Comparison of ENCODE assay signal across 1 cellular context in the genomic region with DNA sequence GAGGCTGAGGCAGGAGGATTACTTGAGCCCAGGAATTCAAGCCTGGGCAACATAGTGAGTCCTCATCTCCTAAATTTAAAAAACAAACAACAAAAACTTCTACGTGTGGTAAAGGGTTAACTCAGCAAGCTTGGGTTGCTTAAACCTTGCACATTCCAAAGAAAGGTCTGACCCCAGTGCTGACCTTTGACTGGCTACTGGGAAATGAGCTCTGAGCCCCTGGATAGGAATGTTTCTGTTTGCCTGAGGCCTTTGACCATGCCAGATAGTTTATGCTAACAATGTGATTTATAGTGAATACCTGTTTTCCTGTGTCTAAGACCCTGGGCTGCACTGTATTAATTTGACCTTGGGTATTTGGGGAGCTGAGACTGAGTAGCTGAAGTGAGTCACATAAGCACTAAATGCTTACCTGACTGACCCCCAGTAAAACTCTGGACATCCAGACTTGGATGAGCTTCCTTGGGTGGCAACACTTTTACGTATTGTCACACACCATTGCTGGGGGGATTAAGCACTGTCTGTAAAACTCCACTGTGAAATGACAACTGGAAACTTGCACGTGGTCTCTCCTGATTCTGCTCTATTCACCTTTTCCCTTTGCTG.
TF ChIP-seq lines count a peak whose summit lies in the region.

No MANE protein-coding gene starts in this region.

TF ChIP-seq in HepG2, 621 proteins besides CTCF, POLR2A, EP300 and RAD21 (continued from another document and continues in another):
- TF ChIP-seq, protein P1, sequence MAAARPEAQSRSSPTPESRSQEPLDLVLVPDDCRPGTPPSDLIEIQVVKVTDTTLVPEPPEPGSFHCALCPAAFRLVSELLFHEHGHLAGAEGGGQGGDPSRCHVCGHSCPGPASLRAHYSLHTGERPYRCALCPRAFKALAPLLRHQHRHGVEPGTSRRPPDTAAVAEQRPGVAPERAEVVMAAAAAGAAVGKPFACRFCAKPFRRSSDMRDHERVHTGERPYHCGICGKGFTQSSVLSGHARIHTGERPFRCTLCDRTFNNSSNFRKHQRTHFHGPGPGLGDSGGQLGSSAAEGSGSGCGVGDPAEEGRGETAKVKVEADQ (CRISPR knock-in tag; IDR thresholded peaks at IDR 0.05; ENCODE audit: borderline replicate concordance): no peak
- 0 out of 2 replicates have a peak, but pooled peaks have one; percentile 51 for TF ChIP-seq ZNF709 (CRISPR knock-in tag; IDR thresholded peaks at IDR 0.05)
- no peak for TF ChIP-seq HES4 (CRISPR knock-in tag; IDR thresholded peaks at IDR 0.05; ENCODE audit: borderline replicate concordance)
- TF ChIP-seq, protein P2, sequence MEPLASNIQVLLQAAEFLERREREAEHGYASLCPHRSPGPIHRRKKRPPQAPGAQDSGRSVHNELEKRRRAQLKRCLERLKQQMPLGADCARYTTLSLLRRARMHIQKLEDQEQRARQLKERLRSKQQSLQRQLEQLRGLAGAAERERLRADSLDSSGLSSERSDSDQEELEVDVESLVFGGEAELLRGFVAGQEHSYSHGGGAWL (CRISPR knock-in tag; IDR thresholded peaks at IDR 0.05): no peak
- TF ChIP-seq ZNF30 (CRISPR knock-in tag; IDR thresholded peaks at IDR 0.05): no peak
- no peak for TF ChIP-seq ZMAT3 (CRISPR knock-in tag; conservative IDR thresholded peaks at IDR 0.05)
- TF ChIP-seq TCF7 (IDR thresholded peaks at IDR 0.05; ENCODE audit: low read depth): peak; percentile 77
- TF ChIP-seq, protein P3, sequence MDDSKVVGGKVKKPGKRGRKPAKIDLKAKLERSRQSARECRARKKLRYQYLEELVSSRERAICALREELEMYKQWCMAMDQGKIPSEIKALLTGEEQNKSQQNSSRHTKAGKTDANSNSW (CRISPR knock-in tag; IDR thresholded peaks at IDR 0.05; ENCODE audit: borderline replicate concordance): no peak
- peak; percentile 66; the same call in 1 of the 2 replicates for TF ChIP-seq MIER3 (CRISPR knock-in tag; IDR thresholded peaks at IDR 0.05; ENCODE audit: borderline replicate concordance)
- no peak for TF ChIP-seq MAZ (IDR thresholded peaks at IDR 0.05; ENCODE audit: borderline replicate concordance, low read depth, low read length)
- peak; percentile 65; the same call in 1 of the 2 replicates for TF ChIP-seq MAZ (CRISPR knock-in tag; IDR thresholded peaks at IDR 0.05; ENCODE audit: low read depth)
- TF ChIP-seq, protein P4, sequence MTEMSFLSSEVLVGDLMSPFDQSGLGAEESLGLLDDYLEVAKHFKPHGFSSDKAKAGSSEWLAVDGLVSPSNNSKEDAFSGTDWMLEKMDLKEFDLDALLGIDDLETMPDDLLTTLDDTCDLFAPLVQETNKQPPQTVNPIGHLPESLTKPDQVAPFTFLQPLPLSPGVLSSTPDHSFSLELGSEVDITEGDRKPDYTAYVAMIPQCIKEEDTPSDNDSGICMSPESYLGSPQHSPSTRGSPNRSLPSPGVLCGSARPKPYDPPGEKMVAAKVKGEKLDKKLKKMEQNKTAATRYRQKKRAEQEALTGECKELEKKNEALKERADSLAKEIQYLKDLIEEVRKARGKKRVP (CRISPR knock-in tag; IDR thresholded peaks at IDR 0.05): peak in 1 of 2 experiments; percentile 70; a peak in 2 of 4 replicates
- TF ChIP-seq PAX8 (CRISPR knock-in tag; IDR thresholded peaks at IDR 0.05; ENCODE audit: borderline replicate concordance): no peak
- TF ChIP-seq, protein P5, sequence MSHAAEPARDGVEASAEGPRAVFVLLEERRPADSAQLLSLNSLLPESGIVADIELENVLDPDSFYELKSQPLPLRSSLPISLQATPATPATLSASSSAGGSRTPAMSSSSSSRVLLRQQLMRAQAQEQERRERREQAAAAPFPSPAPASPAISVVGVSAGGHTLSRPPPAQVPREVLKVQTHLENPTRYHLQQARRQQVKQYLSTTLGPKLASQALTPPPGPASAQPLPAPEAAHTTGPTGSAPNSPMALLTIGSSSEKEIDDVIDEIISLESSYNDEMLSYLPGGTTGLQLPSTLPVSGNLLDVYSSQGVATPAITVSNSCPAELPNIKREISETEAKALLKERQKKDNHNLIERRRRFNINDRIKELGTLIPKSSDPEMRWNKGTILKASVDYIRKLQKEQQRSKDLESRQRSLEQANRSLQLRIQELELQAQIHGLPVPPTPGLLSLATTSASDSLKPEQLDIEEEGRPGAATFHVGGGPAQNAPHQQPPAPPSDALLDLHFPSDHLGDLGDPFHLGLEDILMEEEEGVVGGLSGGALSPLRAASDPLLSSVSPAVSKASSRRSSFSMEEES (CRISPR knock-in tag; IDR thresholded peaks at IDR 0.05): peak; percentile 65; the same call in 1 of the 2 replicates
- no peak for TF ChIP-seq ZNF3 (CRISPR knock-in tag; IDR thresholded peaks at IDR 0.05)
- no peak for TF ChIP-seq AGO1 (IDR thresholded peaks at IDR 0.05; ENCODE audit: low read depth, low read length, poor library complexity, severe bottlenecking)
- no peak for TF ChIP-seq ZNF441 (CRISPR knock-in tag; IDR thresholded peaks at IDR 0.05; ENCODE audit: borderline replicate concordance)
- no peak for TF ChIP-seq SCMH1 (CRISPR knock-in tag; IDR thresholded peaks at IDR 0.05; ENCODE audit: borderline replicate concordance)
- TF ChIP-seq NFYC (CRISPR knock-in tag; IDR thresholded peaks at IDR 0.05): no peak
- 0 out of 2 replicates have a peak, but pooled peaks have one; percentile 68 for TF ChIP-seq NKX3-1 (CRISPR knock-in tag; IDR thresholded peaks at IDR 0.05)
- 0 out of 2 replicates have a peak, but pooled peaks have one; percentile 63 for TF ChIP-seq CBFB (CRISPR knock-in tag; IDR thresholded peaks at IDR 0.05)
- peak; percentile 74; the same call in 1 of the 2 replicates for TF ChIP-seq DPF2 (CRISPR knock-in tag; IDR thresholded peaks at IDR 0.05; ENCODE audit: borderline replicate concordance, low read depth)
- no peak for TF ChIP-seq ZNF224 (CRISPR knock-in tag; IDR thresholded peaks at IDR 0.05)
- TF ChIP-seq, protein P6, sequence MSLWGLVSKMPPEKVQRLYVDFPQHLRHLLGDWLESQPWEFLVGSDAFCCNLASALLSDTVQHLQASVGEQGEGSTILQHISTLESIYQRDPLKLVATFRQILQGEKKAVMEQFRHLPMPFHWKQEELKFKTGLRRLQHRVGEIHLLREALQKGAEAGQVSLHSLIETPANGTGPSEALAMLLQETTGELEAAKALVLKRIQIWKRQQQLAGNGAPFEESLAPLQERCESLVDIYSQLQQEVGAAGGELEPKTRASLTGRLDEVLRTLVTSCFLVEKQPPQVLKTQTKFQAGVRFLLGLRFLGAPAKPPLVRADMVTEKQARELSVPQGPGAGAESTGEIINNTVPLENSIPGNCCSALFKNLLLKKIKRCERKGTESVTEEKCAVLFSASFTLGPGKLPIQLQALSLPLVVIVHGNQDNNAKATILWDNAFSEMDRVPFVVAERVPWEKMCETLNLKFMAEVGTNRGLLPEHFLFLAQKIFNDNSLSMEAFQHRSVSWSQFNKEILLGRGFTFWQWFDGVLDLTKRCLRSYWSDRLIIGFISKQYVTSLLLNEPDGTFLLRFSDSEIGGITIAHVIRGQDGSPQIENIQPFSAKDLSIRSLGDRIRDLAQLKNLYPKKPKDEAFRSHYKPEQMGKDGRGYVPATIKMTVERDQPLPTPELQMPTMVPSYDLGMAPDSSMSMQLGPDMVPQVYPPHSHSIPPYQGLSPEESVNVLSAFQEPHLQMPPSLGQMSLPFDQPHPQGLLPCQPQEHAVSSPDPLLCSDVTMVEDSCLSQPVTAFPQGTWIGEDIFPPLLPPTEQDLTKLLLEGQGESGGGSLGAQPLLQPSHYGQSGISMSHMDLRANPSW (CRISPR knock-in tag; IDR thresholded peaks at IDR 0.05; ENCODE audit: borderline replicate concordance): peak; percentile 28; the same call in 1 of the 2 replicates
- TF ChIP-seq, protein P7, sequence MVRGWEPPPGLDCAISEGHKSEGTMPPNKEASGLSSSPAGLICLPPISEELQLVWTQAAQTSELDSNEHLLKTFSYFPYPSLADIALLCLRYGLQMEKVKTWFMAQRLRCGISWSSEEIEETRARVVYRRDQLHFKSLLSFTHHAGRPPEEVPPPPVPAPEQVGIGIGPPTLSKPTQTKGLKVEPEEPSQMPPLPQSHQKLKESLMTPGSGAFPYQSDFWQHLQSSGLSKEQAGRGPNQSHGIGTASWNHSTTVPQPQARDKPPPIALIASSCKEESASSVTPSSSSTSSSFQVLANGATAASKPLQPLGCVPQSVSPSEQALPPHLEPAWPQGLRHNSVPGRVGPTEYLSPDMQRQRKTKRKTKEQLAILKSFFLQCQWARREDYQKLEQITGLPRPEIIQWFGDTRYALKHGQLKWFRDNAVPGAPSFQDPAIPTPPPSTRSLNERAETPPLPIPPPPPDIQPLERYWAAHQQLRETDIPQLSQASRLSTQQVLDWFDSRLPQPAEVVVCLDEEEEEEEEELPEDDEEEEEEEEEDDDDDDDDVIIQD (CRISPR knock-in tag; IDR thresholded peaks at IDR 0.05; ENCODE audit: low read depth): peak; percentile 92
- no peak for TF ChIP-seq ZNF354B (CRISPR knock-in tag; IDR thresholded peaks at IDR 0.05)
- TF ChIP-seq RNF2 (conservative IDR thresholded peaks at IDR 0.05; ENCODE audit: low read depth): no peak
- no peak for TF ChIP-seq EEA1 (CRISPR knock-in tag; IDR thresholded peaks at IDR 0.05; ENCODE audit: borderline replicate concordance)
- no peak; the same call in 1 of the 2 replicates for TF ChIP-seq ZNF556 (CRISPR knock-in tag; IDR thresholded peaks at IDR 0.05; ENCODE audit: borderline replicate concordance)
- peak; percentile 82 for TF ChIP-seq SAP130 (CRISPR knock-in tag; IDR thresholded peaks at IDR 0.05; ENCODE audit: low read depth)
- no peak; the same call in 1 of the 2 replicates for TF ChIP-seq ARNTL (CRISPR knock-in tag; IDR thresholded peaks at IDR 0.05)
- TF ChIP-seq ZBTB38 (CRISPR knock-in tag; IDR thresholded peaks at IDR 0.05): no peak
- TF ChIP-seq, protein P8, sequence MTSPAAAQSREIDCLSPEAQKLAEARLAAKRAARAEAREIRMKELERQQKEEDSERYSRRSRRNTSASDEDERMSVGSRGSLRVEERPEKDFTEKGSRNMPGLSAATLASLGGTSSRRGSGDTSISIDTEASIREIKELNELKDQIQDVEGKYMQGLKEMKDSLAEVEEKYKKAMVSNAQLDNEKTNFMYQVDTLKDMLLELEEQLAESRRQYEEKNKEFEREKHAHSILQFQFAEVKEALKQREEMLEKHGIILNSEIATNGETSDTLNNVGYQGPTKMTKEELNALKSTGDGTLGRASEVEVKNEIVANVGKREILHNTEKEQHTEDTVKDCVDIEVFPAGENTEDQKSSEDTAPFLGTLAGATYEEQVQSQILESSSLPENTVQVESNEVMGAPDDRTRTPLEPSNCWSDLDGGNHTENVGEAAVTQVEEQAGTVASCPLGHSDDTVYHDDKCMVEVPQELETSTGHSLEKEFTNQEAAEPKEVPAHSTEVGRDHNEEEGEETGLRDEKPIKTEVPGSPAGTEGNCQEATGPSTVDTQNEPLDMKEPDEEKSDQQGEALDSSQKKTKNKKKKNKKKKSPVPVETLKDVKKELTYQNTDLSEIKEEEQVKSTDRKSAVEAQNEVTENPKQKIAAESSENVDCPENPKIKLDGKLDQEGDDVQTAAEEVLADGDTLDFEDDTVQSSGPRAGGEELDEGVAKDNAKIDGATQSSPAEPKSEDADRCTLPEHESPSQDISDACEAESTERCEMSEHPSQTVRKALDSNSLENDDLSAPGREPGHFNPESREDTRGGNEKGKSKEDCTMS (CRISPR knock-in tag; conservative IDR thresholded peaks at IDR 0.05): no peak
- TF ChIP-seq, protein P9, sequence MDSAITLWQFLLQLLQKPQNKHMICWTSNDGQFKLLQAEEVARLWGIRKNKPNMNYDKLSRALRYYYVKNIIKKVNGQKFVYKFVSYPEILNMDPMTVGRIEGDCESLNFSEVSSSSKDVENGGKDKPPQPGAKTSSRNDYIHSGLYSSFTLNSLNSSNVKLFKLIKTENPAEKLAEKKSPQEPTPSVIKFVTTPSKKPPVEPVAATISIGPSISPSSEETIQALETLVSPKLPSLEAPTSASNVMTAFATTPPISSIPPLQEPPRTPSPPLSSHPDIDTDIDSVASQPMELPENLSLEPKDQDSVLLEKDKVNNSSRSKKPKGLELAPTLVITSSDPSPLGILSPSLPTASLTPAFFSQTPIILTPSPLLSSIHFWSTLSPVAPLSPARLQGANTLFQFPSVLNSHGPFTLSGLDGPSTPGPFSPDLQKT (CRISPR knock-in tag; IDR thresholded peaks at IDR 0.05; ENCODE audit: borderline replicate concordance): no peak
- TF ChIP-seq BRCA1 (CRISPR knock-in tag; IDR thresholded peaks at IDR 0.05): no peak
- no peak for TF ChIP-seq NFE2L1 (CRISPR knock-in tag; IDR thresholded peaks at IDR 0.05; ENCODE audit: borderline replicate concordance)
- TF ChIP-seq, protein P10, sequence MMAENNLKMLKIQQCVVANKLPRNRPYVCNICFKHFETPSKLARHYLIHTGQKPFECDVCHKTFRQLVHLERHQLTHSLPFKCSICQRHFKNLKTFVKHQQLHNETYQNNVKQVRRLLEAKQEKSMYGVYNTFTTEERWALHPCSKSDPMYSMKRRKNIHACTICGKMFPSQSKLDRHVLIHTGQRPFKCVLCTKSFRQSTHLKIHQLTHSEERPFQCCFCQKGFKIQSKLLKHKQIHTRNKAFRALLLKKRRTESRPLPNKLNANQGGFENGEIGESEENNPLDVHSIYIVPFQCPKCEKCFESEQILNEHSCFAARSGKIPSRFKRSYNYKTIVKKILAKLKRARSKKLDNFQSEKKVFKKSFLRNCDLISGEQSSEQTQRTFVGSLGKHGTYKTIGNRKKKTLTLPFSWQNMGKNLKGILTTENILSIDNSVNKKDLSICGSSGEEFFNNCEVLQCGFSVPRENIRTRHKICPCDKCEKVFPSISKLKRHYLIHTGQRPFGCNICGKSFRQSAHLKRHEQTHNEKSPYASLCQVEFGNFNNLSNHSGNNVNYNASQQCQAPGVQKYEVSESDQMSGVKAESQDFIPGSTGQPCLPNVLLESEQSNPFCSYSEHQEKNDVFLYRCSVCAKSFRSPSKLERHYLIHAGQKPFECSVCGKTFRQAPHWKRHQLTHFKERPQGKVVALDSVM (CRISPR knock-in tag; IDR thresholded peaks at IDR 0.05): peak; percentile 83; the same call in 1 of the 2 replicates
- TF ChIP-seq, protein P11, sequence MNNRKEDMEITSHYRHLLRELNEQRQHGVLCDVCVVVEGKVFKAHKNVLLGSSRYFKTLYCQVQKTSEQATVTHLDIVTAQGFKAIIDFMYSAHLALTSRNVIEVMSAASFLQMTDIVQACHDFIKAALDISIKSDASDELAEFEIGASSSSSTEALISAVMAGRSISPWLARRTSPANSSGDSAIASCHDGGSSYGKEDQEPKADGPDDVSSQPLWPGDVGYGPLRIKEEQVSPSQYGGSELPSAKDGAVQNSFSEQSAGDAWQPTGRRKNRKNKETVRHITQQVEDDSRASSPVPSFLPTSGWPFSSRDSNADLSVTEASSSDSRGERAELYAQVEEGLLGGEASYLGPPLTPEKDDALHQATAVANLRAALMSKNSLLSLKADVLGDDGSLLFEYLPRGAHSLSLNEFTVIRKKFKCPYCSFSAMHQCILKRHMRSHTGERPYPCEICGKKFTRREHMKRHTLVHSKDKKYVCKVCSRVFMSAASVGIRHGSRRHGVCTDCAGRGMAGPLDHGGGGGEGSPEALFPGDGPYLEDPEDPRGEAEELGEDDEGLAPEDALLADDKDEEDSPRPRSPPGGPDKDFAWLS (CRISPR knock-in tag; IDR thresholded peaks at IDR 0.05; ENCODE audit: borderline replicate concordance): no peak
- no peak for TF ChIP-seq ARHGAP35 (CRISPR knock-in tag; IDR thresholded peaks at IDR 0.05; ENCODE audit: borderline replicate concordance)
- TF ChIP-seq ZNF143 (CRISPR knock-in tag; IDR thresholded peaks at IDR 0.05): no peak
- peak; percentile 91 for TF ChIP-seq SOX5 (CRISPR knock-in tag; IDR thresholded peaks at IDR 0.05; ENCODE audit: borderline replicate concordance)
- no peak for TF ChIP-seq TCF12 (IDR thresholded peaks at IDR 0.05)
- peak; percentile 74; the same call in 1 of the 2 replicates for TF ChIP-seq TCF12 (CRISPR knock-in tag; IDR thresholded peaks at IDR 0.05)
- no peak for TF ChIP-seq POLR2G (IDR thresholded peaks at IDR 0.05; ENCODE audit: low read depth, low read length)
- peak; percentile 46; the same call in 1 of the 2 replicates for TF ChIP-seq NFKBIZ (CRISPR knock-in tag; IDR thresholded peaks at IDR 0.05)
